1 cellular context compared by ENCODE assay signal in the genomic region with DNA sequence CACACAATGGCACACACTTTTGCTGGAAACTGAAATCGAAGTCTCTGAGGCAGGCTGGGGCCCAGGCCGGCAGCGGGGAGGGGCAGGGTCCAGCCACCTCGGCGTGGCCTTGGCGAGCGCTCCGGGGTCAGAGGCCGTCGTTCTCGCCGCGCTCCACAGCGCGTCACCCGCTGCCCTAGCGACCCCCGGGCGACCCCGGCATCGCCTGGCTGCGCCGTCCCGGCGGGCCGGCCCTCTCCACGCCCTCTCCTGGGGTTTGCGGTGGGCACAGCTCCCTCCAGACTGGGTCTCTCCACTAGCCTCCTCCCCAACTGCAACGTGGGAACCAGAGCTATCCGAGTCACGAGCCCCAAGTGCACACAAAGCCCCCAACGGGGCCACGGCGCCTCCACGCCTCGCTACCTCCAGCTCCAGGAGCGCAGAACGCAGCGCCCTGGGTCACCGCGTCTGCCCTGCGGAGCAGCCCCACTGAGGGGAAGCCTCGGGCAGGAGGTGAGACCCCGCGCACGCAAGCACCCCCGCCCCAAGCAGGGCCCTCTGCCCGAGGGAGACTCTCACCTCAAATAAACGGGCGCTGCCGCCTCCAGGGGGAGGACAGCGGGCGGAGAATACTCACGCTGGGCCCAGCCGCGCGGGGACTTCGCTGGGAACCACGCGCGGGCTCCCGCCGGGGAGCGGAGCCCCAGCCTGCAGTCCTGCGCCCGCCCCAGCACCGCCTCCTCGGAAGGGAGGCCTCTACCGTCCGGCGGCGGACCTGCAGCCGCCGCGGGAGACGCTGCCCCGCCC.
A peak's percentile ranks its signal among the peaks of the same experiment; 100 is the strongest.
TF ChIP-seq lines count a peak whose summit lies in the region.

No MANE protein-coding gene starts in this region.

TF ChIP-seq in HepG2, 621 proteins besides CTCF, POLR2A, EP300 and RAD21 (continued from another document and continues in another):
- TF ChIP-seq, protein P1, sequence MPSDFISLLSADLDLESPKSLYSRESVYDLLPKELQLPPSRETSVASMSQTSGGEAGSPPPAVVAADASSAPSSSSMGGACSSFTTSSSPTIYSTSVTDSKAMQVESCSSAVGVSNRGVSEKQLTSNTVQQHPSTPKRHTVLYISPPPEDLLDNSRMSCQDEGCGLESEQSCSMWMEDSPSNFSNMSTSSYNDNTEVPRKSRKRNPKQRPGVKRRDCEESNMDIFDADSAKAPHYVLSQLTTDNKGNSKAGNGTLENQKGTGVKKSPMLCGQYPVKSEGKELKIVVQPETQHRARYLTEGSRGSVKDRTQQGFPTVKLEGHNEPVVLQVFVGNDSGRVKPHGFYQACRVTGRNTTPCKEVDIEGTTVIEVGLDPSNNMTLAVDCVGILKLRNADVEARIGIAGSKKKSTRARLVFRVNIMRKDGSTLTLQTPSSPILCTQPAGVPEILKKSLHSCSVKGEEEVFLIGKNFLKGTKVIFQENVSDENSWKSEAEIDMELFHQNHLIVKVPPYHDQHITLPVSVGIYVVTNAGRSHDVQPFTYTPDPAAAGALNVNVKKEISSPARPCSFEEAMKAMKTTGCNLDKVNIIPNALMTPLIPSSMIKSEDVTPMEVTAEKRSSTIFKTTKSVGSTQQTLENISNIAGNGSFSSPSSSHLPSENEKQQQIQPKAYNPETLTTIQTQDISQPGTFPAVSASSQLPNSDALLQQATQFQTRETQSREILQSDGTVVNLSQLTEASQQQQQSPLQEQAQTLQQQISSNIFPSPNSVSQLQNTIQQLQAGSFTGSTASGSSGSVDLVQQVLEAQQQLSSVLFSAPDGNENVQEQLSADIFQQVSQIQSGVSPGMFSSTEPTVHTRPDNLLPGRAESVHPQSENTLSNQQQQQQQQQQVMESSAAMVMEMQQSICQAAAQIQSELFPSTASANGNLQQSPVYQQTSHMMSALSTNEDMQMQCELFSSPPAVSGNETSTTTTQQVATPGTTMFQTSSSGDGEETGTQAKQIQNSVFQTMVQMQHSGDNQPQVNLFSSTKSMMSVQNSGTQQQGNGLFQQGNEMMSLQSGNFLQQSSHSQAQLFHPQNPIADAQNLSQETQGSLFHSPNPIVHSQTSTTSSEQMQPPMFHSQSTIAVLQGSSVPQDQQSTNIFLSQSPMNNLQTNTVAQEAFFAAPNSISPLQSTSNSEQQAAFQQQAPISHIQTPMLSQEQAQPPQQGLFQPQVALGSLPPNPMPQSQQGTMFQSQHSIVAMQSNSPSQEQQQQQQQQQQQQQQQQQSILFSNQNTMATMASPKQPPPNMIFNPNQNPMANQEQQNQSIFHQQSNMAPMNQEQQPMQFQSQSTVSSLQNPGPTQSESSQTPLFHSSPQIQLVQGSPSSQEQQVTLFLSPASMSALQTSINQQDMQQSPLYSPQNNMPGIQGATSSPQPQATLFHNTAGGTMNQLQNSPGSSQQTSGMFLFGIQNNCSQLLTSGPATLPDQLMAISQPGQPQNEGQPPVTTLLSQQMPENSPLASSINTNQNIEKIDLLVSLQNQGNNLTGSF (CRISPR knock-in tag; IDR thresholded peaks at IDR 0.05): no peak
- TF ChIP-seq, protein P2, sequence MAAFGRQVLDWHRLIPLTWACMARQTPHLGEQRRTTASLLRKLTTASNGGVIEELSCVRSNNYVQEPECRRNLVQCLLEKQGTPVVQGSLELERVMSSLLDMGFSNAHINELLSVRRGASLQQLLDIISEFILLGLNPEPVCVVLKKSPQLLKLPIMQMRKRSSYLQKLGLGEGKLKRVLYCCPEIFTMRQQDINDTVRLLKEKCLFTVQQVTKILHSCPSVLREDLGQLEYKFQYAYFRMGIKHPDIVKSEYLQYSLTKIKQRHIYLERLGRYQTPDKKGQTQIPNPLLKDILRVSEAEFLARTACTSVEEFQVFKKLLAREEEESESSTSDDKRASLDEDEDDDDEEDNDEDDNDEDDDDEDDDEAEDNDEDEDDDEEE (CRISPR knock-in tag; IDR thresholded peaks at IDR 0.05): peak; percentile 28; the same call in 1 of the 2 replicates
- TF ChIP-seq ZNF343 (CRISPR knock-in tag; IDR thresholded peaks at IDR 0.05): no peak
- peak; percentile 17; the same call in 1 of the 2 replicates for TF ChIP-seq YEATS2 (CRISPR knock-in tag; IDR thresholded peaks at IDR 0.05; ENCODE audit: borderline replicate concordance)
- no peak for TF ChIP-seq ZNF253 (CRISPR knock-in tag; IDR thresholded peaks at IDR 0.05; ENCODE audit: borderline replicate concordance)
- TF ChIP-seq HES4 (CRISPR knock-in tag; IDR thresholded peaks at IDR 0.05; ENCODE audit: borderline replicate concordance): peak; percentile 34; the same call in 1 of the 2 replicates
- TF ChIP-seq SOX13 (IDR thresholded peaks at IDR 0.05): no peak
- TF ChIP-seq SOX13 (CRISPR knock-in tag; conservative IDR thresholded peaks at IDR 0.05 in 1 of 2, IDR thresholded peaks at IDR 0.05 in 1 of 2): peak in 1 of 2 experiments; percentile 20; a peak in 1 of 4 replicates
- TF ChIP-seq ZSCAN12 (CRISPR knock-in tag; IDR thresholded peaks at IDR 0.05): no peak
- TF ChIP-seq RBAK (CRISPR knock-in tag; IDR thresholded peaks at IDR 0.05): no peak
- no peak for TF ChIP-seq ZBTB1 (CRISPR knock-in tag; IDR thresholded peaks at IDR 0.05; ENCODE audit: borderline replicate concordance)
- TF ChIP-seq, protein P3, sequence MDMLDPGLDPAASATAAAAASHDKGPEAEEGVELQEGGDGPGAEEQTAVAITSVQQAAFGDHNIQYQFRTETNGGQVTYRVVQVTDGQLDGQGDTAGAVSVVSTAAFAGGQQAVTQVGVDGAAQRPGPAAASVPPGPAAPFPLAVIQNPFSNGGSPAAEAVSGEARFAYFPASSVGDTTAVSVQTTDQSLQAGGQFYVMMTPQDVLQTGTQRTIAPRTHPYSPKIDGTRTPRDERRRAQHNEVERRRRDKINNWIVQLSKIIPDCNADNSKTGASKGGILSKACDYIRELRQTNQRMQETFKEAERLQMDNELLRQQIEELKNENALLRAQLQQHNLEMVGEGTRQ (IDR thresholded peaks at IDR 0.05; ENCODE audit: low read depth, low read length): no peak
- TF ChIP-seq, protein P3 (CRISPR knock-in tag; IDR thresholded peaks at IDR 0.05; ENCODE audit: borderline replicate concordance): no peak
- TF ChIP-seq, protein P4, sequence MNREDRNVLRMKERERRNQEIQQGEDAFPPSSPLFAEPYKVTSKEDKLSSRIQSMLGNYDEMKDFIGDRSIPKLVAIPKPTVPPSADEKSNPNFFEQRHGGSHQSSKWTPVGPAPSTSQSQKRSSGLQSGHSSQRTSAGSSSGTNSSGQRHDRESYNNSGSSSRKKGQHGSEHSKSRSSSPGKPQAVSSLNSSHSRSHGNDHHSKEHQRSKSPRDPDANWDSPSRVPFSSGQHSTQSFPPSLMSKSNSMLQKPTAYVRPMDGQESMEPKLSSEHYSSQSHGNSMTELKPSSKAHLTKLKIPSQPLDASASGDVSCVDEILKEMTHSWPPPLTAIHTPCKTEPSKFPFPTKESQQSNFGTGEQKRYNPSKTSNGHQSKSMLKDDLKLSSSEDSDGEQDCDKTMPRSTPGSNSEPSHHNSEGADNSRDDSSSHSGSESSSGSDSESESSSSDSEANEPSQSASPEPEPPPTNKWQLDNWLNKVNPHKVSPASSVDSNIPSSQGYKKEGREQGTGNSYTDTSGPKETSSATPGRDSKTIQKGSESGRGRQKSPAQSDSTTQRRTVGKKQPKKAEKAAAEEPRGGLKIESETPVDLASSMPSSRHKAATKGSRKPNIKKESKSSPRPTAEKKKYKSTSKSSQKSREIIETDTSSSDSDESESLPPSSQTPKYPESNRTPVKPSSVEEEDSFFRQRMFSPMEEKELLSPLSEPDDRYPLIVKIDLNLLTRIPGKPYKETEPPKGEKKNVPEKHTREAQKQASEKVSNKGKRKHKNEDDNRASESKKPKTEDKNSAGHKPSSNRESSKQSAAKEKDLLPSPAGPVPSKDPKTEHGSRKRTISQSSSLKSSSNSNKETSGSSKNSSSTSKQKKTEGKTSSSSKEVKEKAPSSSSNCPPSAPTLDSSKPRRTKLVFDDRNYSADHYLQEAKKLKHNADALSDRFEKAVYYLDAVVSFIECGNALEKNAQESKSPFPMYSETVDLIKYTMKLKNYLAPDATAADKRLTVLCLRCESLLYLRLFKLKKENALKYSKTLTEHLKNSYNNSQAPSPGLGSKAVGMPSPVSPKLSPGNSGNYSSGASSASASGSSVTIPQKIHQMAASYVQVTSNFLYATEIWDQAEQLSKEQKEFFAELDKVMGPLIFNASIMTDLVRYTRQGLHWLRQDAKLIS (CRISPR knock-in tag; IDR thresholded peaks at IDR 0.05): no peak
- no peak for TF ChIP-seq ZNF781 (CRISPR knock-in tag; IDR thresholded peaks at IDR 0.05; ENCODE audit: borderline replicate concordance, not compliant biosample characterization)
- TF ChIP-seq, protein P5, sequence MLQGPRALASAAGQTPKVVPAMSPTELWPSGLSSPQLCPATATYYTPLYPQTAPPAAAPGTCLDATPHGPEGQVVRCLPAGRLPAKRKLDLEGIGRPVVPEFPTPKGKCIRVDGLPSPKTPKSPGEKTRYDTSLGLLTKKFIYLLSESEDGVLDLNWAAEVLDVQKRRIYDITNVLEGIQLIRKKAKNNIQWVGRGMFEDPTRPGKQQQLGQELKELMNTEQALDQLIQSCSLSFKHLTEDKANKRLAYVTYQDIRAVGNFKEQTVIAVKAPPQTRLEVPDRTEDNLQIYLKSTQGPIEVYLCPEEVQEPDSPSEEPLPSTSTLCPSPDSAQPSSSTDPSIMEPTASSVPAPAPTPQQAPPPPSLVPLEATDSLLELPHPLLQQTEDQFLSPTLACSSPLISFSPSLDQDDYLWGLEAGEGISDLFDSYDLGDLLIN (CRISPR knock-in tag; IDR thresholded peaks at IDR 0.05; ENCODE audit: borderline replicate concordance): 0 out of 2 replicates have a peak, but pooled peaks have one; percentile 16
- TF ChIP-seq ZNF558 (CRISPR knock-in tag; IDR thresholded peaks at IDR 0.05; ENCODE audit: borderline replicate concordance): no peak
- TF ChIP-seq, protein P6, sequence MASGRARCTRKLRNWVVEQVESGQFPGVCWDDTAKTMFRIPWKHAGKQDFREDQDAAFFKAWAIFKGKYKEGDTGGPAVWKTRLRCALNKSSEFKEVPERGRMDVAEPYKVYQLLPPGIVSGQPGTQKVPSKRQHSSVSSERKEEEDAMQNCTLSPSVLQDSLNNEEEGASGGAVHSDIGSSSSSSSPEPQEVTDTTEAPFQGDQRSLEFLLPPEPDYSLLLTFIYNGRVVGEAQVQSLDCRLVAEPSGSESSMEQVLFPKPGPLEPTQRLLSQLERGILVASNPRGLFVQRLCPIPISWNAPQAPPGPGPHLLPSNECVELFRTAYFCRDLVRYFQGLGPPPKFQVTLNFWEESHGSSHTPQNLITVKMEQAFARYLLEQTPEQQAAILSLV (CRISPR knock-in tag; IDR thresholded peaks at IDR 0.05; ENCODE audit: borderline replicate concordance): peak; percentile 81
- TF ChIP-seq, protein P7, sequence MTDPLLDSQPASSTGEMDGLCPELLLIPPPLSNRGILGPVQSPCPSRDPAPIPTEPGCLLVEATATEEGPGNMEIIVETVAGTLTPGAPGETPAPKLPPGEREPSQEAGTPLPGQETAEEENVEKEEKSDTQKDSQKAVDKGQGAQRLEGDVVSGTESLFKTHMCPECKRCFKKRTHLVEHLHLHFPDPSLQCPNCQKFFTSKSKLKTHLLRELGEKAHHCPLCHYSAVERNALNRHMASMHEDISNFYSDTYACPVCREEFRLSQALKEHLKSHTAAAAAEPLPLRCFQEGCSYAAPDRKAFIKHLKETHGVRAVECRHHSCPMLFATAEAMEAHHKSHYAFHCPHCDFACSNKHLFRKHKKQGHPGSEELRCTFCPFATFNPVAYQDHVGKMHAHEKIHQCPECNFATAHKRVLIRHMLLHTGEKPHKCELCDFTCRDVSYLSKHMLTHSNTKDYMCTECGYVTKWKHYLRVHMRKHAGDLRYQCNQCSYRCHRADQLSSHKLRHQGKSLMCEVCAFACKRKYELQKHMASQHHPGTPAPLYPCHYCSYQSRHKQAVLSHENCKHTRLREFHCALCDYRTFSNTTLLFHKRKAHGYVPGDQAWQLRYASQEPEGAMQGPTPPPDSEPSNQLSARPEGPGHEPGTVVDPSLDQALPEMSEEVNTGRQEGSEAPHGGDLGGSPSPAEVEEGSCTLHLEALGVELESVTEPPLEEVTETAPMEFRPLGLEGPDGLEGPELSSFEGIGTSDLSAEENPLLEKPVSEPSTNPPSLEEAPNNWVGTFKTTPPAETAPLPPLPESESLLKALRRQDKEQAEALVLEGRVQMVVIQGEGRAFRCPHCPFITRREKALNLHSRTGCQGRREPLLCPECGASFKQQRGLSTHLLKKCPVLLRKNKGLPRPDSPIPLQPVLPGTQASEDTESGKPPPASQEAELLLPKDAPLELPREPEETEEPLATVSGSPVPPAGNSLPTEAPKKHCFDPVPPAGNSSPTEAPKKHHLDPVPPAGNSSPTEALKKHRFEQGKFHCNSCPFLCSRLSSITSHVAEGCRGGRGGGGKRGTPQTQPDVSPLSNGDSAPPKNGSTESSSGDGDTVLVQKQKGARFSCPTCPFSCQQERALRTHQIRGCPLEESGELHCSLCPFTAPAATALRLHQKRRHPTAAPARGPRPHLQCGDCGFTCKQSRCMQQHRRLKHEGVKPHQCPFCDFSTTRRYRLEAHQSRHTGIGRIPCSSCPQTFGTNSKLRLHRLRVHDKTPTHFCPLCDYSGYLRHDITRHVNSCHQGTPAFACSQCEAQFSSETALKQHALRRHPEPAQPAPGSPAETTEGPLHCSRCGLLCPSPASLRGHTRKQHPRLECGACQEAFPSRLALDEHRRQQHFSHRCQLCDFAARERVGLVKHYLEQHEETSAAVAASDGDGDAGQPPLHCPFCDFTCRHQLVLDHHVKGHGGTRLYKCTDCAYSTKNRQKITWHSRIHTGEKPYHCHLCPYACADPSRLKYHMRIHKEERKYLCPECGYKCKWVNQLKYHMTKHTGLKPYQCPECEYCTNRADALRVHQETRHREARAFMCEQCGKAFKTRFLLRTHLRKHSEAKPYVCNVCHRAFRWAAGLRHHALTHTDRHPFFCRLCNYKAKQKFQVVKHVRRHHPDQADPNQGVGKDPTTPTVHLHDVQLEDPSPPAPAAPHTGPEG (CRISPR knock-in tag; IDR thresholded peaks at IDR 0.05): peak; percentile 70; the same call in 1 of the 2 replicates
- TF ChIP-seq, protein P8, sequence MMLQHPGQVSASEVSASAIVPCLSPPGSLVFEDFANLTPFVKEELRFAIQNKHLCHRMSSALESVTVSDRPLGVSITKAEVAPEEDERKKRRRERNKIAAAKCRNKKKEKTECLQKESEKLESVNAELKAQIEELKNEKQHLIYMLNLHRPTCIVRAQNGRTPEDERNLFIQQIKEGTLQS (CRISPR knock-in tag; IDR thresholded peaks at IDR 0.05): no peak
- no peak for TF ChIP-seq CHCHD3 (CRISPR knock-in tag; IDR thresholded peaks at IDR 0.05)
- TF ChIP-seq ATRX (CRISPR knock-in tag; IDR thresholded peaks at IDR 0.05; ENCODE audit: borderline replicate concordance): no peak
